In genomic region chr9:135499326-135500070, GRCh38 we compare ENCODE assay signal across 8 cellular contexts. TPM values are rescaled to one million over a fixed set of nuclear protein-coding genes. Genes with fewer than 3 reads are reported as not detected.
DNase-seq lines count a peak whose midpoint lies in the region; ATAC-seq and TF ChIP-seq lines count a peak whose summit lies in the region.

No MANE protein-coding gene starts in this region.

- 1% methylated on average over 58 of the region's 58 CpGs for whole genome bisulfite sequencing in liver

- ATAC-seq in HG03196 (IDR thresholded peaks at IDR 0.05; ENCODE audit: unreplicated experiment) (peak; percentile 49), HG03108 (IDR thresholded peaks at IDR 0.05; ENCODE audit: unreplicated experiment) (no peak)

- H3K4me3 ChIP-seq in liver (ENCODE audit: low read depth in 1 of 3, low read length in 3 of 3), result peak overlapping the region; percentile 49 to 84 (median 80)

- H3K9ac ChIP-seq in liver (ENCODE audit: low read depth in 1 of 2, low read length in 2 of 2), result peak overlapping the region in 1 of 2 donors; percentile 19

- TF ChIP-seq CTCF in GM12873 (IDR thresholded peaks at IDR 0.05; ENCODE audit: insufficient read depth, low read depth, low read length, missing control alignments) (peak; percentile 1), liver (IDR thresholded peaks at IDR 0.05; ENCODE audit: low read depth, low read length, missing input control) (no peak)

- H3K36me3 ChIP-seq in liver (ENCODE audit: control insufficient read depth in 4 of 4, insufficient read depth in 3 of 4, low read depth in 1 of 4, low read length in 3 of 4), result peaks cover 2 to 20% (median 10%) of the 10 kb centered on the region in 4 donors

- TF ChIP-seq RAD21 in liver (IDR thresholded peaks at IDR 0.05), result no peak

- peaks cover 6 to 34% (median 24%) of the 10 kb centered on the region in 4 donors for H3K4me1 ChIP-seq in liver (ENCODE audit: control insufficient read depth in 4 of 4, insufficient read depth in 4 of 4, low read length in 3 of 4)

- DNase-seq in NCI-H524 (lab: John Stamatoyannopoulos, UW) (peak; percentile 86), dermis microvascular lymphatic vessel endothelial cell (ENCODE audit: low read depth in 2 of 2) (peak; percentile 73 to 91)
- DNase-seq in activated CD4-positive, alpha-beta T cell treated with anti-CD3 and anti-CD28 coated beads, Interleukin-2, amount 50 U/mL, for 4 hours, result peak; percentile 91
- DNase-seq in stimulated activated CD4-positive, alpha-beta T cell treated with anti-CD3 and anti-CD28 coated beads, Interleukin-2, amount 100 ng/mL, for 24 hours, result peak; percentile 91 to 95

- no peaks in the 10 kb centered on the region for H3K9me3 ChIP-seq in liver (ENCODE audit: control insufficient read depth in 4 of 4, low read length in 3 of 4)

- H3K27ac ChIP-seq in liver (ENCODE audit: low read depth in 1 of 2, low read length in 2 of 2), result peak overlapping the region; percentile 43 to 82

- no peaks in the 10 kb centered on the region for H3K27me3 ChIP-seq in liver (ENCODE audit: control insufficient read depth in 4 of 4, insufficient read depth in 4 of 4, low read length in 3 of 4)

TF ChIP-seq in liver, 16 proteins besides CTCF, POLR2A, EP300 and RAD21:
- TF ChIP-seq YY1 (IDR thresholded peaks at IDR 0.05), result peak; percentile 69
- TF ChIP-seq TAF1 (conservative IDR thresholded peaks at IDR 0.05), result no peak
- TF ChIP-seq MAX (IDR thresholded peaks at IDR 0.05), result peak; percentile 29

RNA-seq across cellular contexts. Expression of gene MRPS2, which starts 1.0 kb away (rescaled TPM):
- total RNA-seq in dermis microvascular lymphatic vessel endothelial cell (11.3 and 18.5 TPM in 2 replicates), liver (10 to 100 TPM; 10.9 to 13.1 TPM)
- 10 to 100 TPM; 49.9 to 71.8 TPM for polyA plus RNA-seq in liver

RNA-seq across cellular contexts. Expression of gene PPP1R26, which starts 19.9 kb away (rescaled TPM):
- total RNA-seq in dermis microvascular lymphatic vessel endothelial cell (8.7 and 11.3 TPM in 2 replicates), liver (1 to 10 TPM; 4.6 to 9.5 TPM)
- polyA plus RNA-seq in liver, result 1 to 10 TPM; 1.5 to 3.7 TPM

RNA-seq across cellular contexts. Expression of gene LCN1, which starts 21.7 kb away (rescaled TPM):
- total RNA-seq in dermis microvascular lymphatic vessel endothelial cell, result not detected in 2 replicates
- total RNA-seq in liver, result not detected
- not detected for polyA plus RNA-seq in liver

RNA-seq across cellular contexts. Expression of gene OBP2A, which starts 46.4 kb away (rescaled TPM):
- total RNA-seq in dermis microvascular lymphatic vessel endothelial cell (not detected in 2 replicates), liver (not detected)
- polyA plus RNA-seq in liver, result not detected
